In genomic region chr14:89466460-89466859, GRCh38 we compare ENCODE assay signal across 1 cellular context.
TF ChIP-seq lines count a peak whose summit lies in the region.

No MANE protein-coding gene starts in this region.

TF ChIP-seq in GM12878, 131 proteins besides CTCF, POLR2A, EP300 and RAD21 (continued from another document):
- TF ChIP-seq STAT3 (IDR thresholded peaks at IDR 0.05; ENCODE audit: low read depth, low read length) (no peak), CBX5 (IDR thresholded peaks at IDR 0.05; ENCODE audit: low read depth) (no peak)
